16 cellular contexts compared by ENCODE assay signal in genomic region chr1:2355408-2356261, GRCh38. TPM values are rescaled to one million over a fixed set of nuclear protein-coding genes. Genes with fewer than 3 reads are reported as not detected.
DNase-seq lines count a peak whose midpoint lies in the region; ATAC-seq and TF ChIP-seq lines count a peak whose summit lies in the region.
"Had no signal": no experiment of that assay in that cellular context is flagged by ENCODE, and none has a peak within 500 bp of the region (broad histone marks: within the 10 kb centered on the region; RNA-seq: fewer than 3 reads in every experiment).

No MANE protein-coding gene starts in this region.

- peaks cover 32% of the 10 kb centered on the region for H3K4me1 Mint-ChIP-seq in mesothelial cell of epicardium

- H3K27me3 ChIP-seq in right atrium auricular region (no peaks in the 10 kb centered on the region), esophagus muscularis mucosa (no peaks in the 10 kb centered on the region), sigmoid colon (no peaks in the 10 kb centered on the region)
- H3K27me3 ChIP-seq: Peyer's patch had no signal

- no peaks in the 10 kb centered on the region for H3K36me3 ChIP-seq in right atrium auricular region
- peaks cover 0 to 7% (median 0%) of the 10 kb centered on the region in 4 donors for H3K36me3 ChIP-seq in esophagus muscularis mucosa
- H3K36me3 ChIP-seq in sigmoid colon, result no peaks in the 10 kb centered on the region
- H3K36me3 ChIP-seq: Peyer's patch had no signal

- H3K4me1 ChIP-seq in right atrium auricular region (peaks cover 0 to 10% of the 10 kb centered on the region in 2 donors), esophagus muscularis mucosa (peaks cover 3 to 47% (median 42%) of the 10 kb centered on the region in 4 donors), sigmoid colon (peaks cover 0 to 27% (median 23%) of the 10 kb centered on the region in 4 donors)
- H3K4me1 ChIP-seq: Peyer's patch had no signal

- no peak overlapping the region for H3K27ac ChIP-seq in right atrium auricular region
- peak overlapping the region; percentile 22 to 62 (median 45) for H3K27ac ChIP-seq in esophagus muscularis mucosa (replicated peaks in 1 of 4)
- H3K27ac ChIP-seq in sigmoid colon, result peak overlapping the region in 2 of 4 donors; percentile 42 to 63
- H3K27ac ChIP-seq: Peyer's patch had no signal

- H3K4me3 ChIP-seq in right atrium auricular region, result no peak overlapping the region
- no peak overlapping the region for H3K4me3 ChIP-seq in esophagus muscularis mucosa
- no peak overlapping the region for H3K4me3 ChIP-seq in sigmoid colon
- H3K4me3 ChIP-seq: Peyer's patch had no signal

- TF ChIP-seq CTCF in right atrium auricular region (IDR thresholded peaks at IDR 0.05) (no peak), esophagus muscularis mucosa (IDR thresholded peaks at IDR 0.05) (no peak), mesothelial cell of epicardium (IDR thresholded peaks at IDR 0.05; ENCODE audit: unreplicated experiment) (no peak), sigmoid colon (IDR thresholded peaks at IDR 0.05) (no peak)

- ATAC-seq in Right ventricle myocardium inferior (no peak), GM21447 (IDR thresholded peaks at IDR 0.05; ENCODE audit: unreplicated experiment) (no peak)

- H3K9me3 ChIP-seq in right atrium auricular region (no peaks in the 10 kb centered on the region), esophagus muscularis mucosa (no peaks in the 10 kb centered on the region), sigmoid colon (no peaks in the 10 kb centered on the region)
- H3K9me3 ChIP-seq: Peyer's patch had no signal

- no peaks in the 10 kb centered on the region for H3K9me3 Mint-ChIP-seq in mesothelial cell of epicardium

- peak; percentile 66 for DNase-seq in Right ventricle myocardium inferior (ENCODE audit: missing footprints)
- no peak for DNase-seq in right atrium auricular region (ENCODE audit: low spot score)
- no peak for DNase-seq in esophagus muscularis mucosa (ENCODE audit: extremely low spot score)
- DNase-seq in mesothelial cell of epicardium (ENCODE audit: low spot score in 2 of 2, unreplicated experiment in 2 of 2), result peak in 1 of 2 experiments; percentile 14
- DNase-seq in sigmoid colon, result peak; percentile 59
- DNase-seq in activated T-cell treated with anti-CD3 and anti-CD28 coated beads, Interleukin-2, amount 50 U/mL, for 48 hours, result no peak
- no peak for DNase-seq in UCSD-AML1 (lab: John Stamatoyannopoulos, UW; ENCODE audit: unreplicated experiment)
- DNase-seq: 8988T, C1 segment of cervical spinal cord, DMS153, HCEC 1CT, NCI-H187 treated with DMSO at 0.1 percent for 48 hours, NCI-H446, NCI-H748 treated with DMSO at 0.1 percent for 48 hours, Peyer's patch had no signal

- TF ChIP-seq POLR2A in esophagus muscularis mucosa (IDR thresholded peaks at IDR 0.05; ENCODE audit: low read depth), result no peak
- no peak for TF ChIP-seq POLR2A in sigmoid colon (IDR thresholded peaks at IDR 0.05)

- H3K36me3 Mint-ChIP-seq in mesothelial cell of epicardium, result peaks cover 2% of the 10 kb centered on the region

- H3K27me3 Mint-ChIP-seq in mesothelial cell of epicardium (ENCODE audit: low read depth), result no peaks in the 10 kb centered on the region

- WGBS in esophagus muscularis mucosa, result 96% methylated on average over 24 of the region's 26 CpGs
- 89% methylated on average over 26 of the region's 26 CpGs for WGBS in sigmoid colon, 2 donors

- no peak overlapping the region for H3K4me3 Mint-ChIP-seq in mesothelial cell of epicardium

- peak overlapping the region; percentile 85 for H3K27ac Mint-ChIP-seq in mesothelial cell of epicardium

- TF ChIP-seq EP300 in esophagus muscularis mucosa (IDR thresholded peaks at IDR 0.05) (no peak), sigmoid colon (IDR thresholded peaks at IDR 0.05) (no peak)

- intact Hi-C loops in Right ventricle myocardium inferior (cut with DNase I) (no loop called here), esophagus muscularis mucosa (cut with DNase I) (no loop called here), sigmoid colon (cut with DNase I) (no loop called here)

RNA-seq across cellular contexts. Expression of gene MORN1, which starts 35.7 kb away (rescaled TPM):
- total RNA-seq in Right ventricle myocardium inferior (4.9 TPM), right atrium auricular region (1 to 10 TPM; 2.2 to 3.8 TPM), esophagus muscularis mucosa (1 to 10 TPM; 7.0 to 9.8 (median 8.0) TPM), mesothelial cell of epicardium (21.6 to 25.0 TPM (median 24.3 TPM) in 3 replicates), sigmoid colon (1 to 10 TPM; 6.2 to 9.1 (median 6.7) TPM)
- 1 to 10 TPM; 2.4 to 9.1 (median 2.5) TPM for polyA plus RNA-seq in sigmoid colon

RNA-seq across cellular contexts. Expression of gene RER1, which starts 36.0 kb away (rescaled TPM):
- 85.8 TPM for total RNA-seq in Right ventricle myocardium inferior
- total RNA-seq in right atrium auricular region, result 10 to 100 TPM; 38.8 to 47.2 TPM
- 10 to 100 TPM; 47.3 to 67.3 (median 56.4) TPM for total RNA-seq in esophagus muscularis mucosa
- 94.5 to 103 TPM (median 95.1 TPM) in 3 replicates for total RNA-seq in mesothelial cell of epicardium
- 10 to 100 TPM; 49.0 to 56.2 (median 50.7) TPM for total RNA-seq in sigmoid colon
- 100 to 1,000 TPM in 1 of 3 donors, 10 to 100 TPM in 2; 40.8 to 113 (median 52.2) TPM for polyA plus RNA-seq in sigmoid colon

RNA-seq across cellular contexts. Expression of gene PEX10, which starts 56.7 kb away (rescaled TPM):
- 14.5 TPM for total RNA-seq in Right ventricle myocardium inferior
- 10 to 100 TPM; 16.2 to 17.4 TPM for total RNA-seq in right atrium auricular region
- total RNA-seq in esophagus muscularis mucosa, result 10 to 100 TPM; 14.2 to 27.1 (median 20.3) TPM
- total RNA-seq in mesothelial cell of epicardium, result 25.8 to 26.6 TPM (median 25.9 TPM) in 3 replicates
- total RNA-seq in sigmoid colon, result 10 to 100 TPM; 12.8 to 17.0 (median 15.0) TPM
- 10 to 100 TPM in 2 of 3 donors, 1 to 10 TPM in 1; 9.9 to 21.9 (median 12.6) TPM for polyA plus RNA-seq in sigmoid colon

Comparison
In these comparisons a context has a peak if more than half of its experiments do, and no peak if none do; other contexts are left out.
1. DNase-seq: peak in Right ventricle myocardium inferior (single experiment) and sigmoid colon (single experiment); none in right atrium auricular region (single experiment), esophagus muscularis mucosa (single experiment), activated T-cell treated with anti-CD3 and anti-CD28 coated beads, Interleukin-2, amount 50 U/mL, for 48 hours (0 of 2) and UCSD-AML1 (single experiment).
2. H3K27ac ChIP-seq: peak in esophagus muscularis mucosa (4 of 4); none in right atrium auricular region (0 of 2).